In genomic region chr7:157997080-157997440, GRCh38 we compare ENCODE assay signal across 34 cellular contexts.
"Had no signal": no experiment of that assay in that cellular context is flagged by ENCODE, and none has a peak within 500 bp of the region (broad histone marks: within the 10 kb centered on the region; RNA-seq: fewer than 3 reads in every experiment).

No MANE protein-coding gene starts in this region.

- FAIRE-seq: astrocyte, RCC 7860 had no signal

- H3K9me3 ChIP-seq: body of pancreas, breast epithelium had no signal

- H3K36me3 Mint-ChIP-seq: activated CD8-positive, alpha-beta memory T cell treated with anti-CD3 and anti-CD28 coated beads, Interleukin-2, amount 10 ng/mL, durations not matched to agents 7 days and 5 days; activated naive CD4-positive, alpha-beta T cell treated with anti-CD3 and anti-CD28 coated beads, Interleukin-2, amount 50 U/mL, for 24 hours; activated naive CD8-positive, alpha-beta T cell treated with anti-CD3 and anti-CD28 coated beads, Interleukin-2, amount 10 ng/mL, durations not matched to agents 7 days and 5 days had no signal

- H3K4me1 ChIP-seq: body of pancreas, breast epithelium had no signal

- H3K4me1 Mint-ChIP-seq: activated CD4-positive, alpha-beta memory T cell treated with anti-CD3 and anti-CD28 coated beads, Interleukin-2, amount 10 ng/mL, durations not matched to agents 7 days and 5 days; activated CD8-positive, alpha-beta memory T cell treated with anti-CD3 and anti-CD28 coated beads, Interleukin-2, amount 10 ng/mL, durations not matched to agents 7 days and 5 days; activated naive CD4-positive, alpha-beta T cell treated with anti-CD3 and anti-CD28 coated beads, Interleukin-2, amount 50 U/mL, for 24 hours; activated naive CD8-positive, alpha-beta T cell treated with anti-CD3 and anti-CD28 coated beads, Interleukin-2, amount 10 ng/mL, durations not matched to agents 7 days and 5 days had no signal

- H3K27me3 ChIP-seq: body of pancreas, breast epithelium had no signal

- H3K36me3 ChIP-seq: breast epithelium had no signal

- DNase-seq: activated CD4-positive, alpha-beta memory T cell treated with anti-CD3 and anti-CD28 coated beads, Interleukin-2, amount 10 ng/mL, durations not matched to agents 7 days and 5 days; activated CD4-positive, alpha-beta T cell treated with anti-CD3 and anti-CD28 coated beads for 1 hour; activated CD4-positive, alpha-beta T cell treated with anti-CD3 and anti-CD28 coated beads for 48 hours; activated CD4-positive, CD25-positive, alpha-beta regulatory T cell; activated CD8-positive, alpha-beta memory T cell treated with anti-CD3 and anti-CD28 coated beads for 24 hours; activated CD8-positive, alpha-beta memory T cell treated with anti-CD3 and anti-CD28 coated beads, Interleukin-2, amount 10 ng/mL, durations not matched to agents 7 days and 5 days; activated CD8-positive, alpha-beta memory T cell treated with anti-CD3 and anti-CD28 coated beads, Interleukin-2, amount 50 U/mL, for 48 hours; activated gamma-delta T cell; activated naive CD4-positive, alpha-beta T cell treated with Interleukin-2 at 50 U/mL for 16 hours; activated naive CD8-positive, alpha-beta T cell treated with anti-CD3 and anti-CD28 coated beads, Interleukin-2, amount 10 ng/mL, durations not matched to agents 7 days and 5 days; activated T-cell treated with anti-CD3 and anti-CD28 coated beads, Interleukin-2, amount 50 U/mL, for 48 hours; body of pancreas; Karpas-422; KBM-7; NCI-H1105; NCI-H1417 treated with DMSO at 0.1 percent for 48 hours; NCI-H2029; NCI-H345; NCI-H510A; NCI-H526; NCI-H748 treated with DMSO at 0.1 percent for 48 hours; NK-92 treated with Interleukin-12 subunit alpha and Interleukin-12 subunit beta, amount 100 ng/mL, for 24 hours; PC-9; Right ventricle myocardium superior; SW 1271; T-helper 1 cell; T-helper 2 cell; T-helper 9 cell had no signal

- H3K27ac ChIP-seq: body of pancreas, breast epithelium, PC-9, RWPE1, VCaP had no signal

- H3K4me3 Mint-ChIP-seq: activated CD4-positive, alpha-beta memory T cell treated with anti-CD3 and anti-CD28 coated beads, Interleukin-2, amount 10 ng/mL, durations not matched to agents 7 days and 5 days; activated CD8-positive, alpha-beta memory T cell treated with anti-CD3 and anti-CD28 coated beads, Interleukin-2, amount 10 ng/mL, durations not matched to agents 7 days and 5 days; activated naive CD4-positive, alpha-beta T cell treated with anti-CD3 and anti-CD28 coated beads, Interleukin-2, amount 50 U/mL, for 24 hours; activated naive CD8-positive, alpha-beta T cell treated with anti-CD3 and anti-CD28 coated beads, Interleukin-2, amount 10 ng/mL, durations not matched to agents 7 days and 5 days had no signal

- H3K4me3 ChIP-seq: body of pancreas, breast epithelium, PC-9 had no signal

- ATAC-seq: activated CD8-positive, alpha-beta memory T cell treated with anti-CD3 and anti-CD28 coated beads, Interleukin-2, amount 10 ng/mL, durations not matched to agents 7 days and 5 days; body of pancreas had no signal

- H2AFZ ChIP-seq: PC-9 had no signal

- H3K9me3 Mint-ChIP-seq: activated naive CD4-positive, alpha-beta T cell treated with anti-CD3 and anti-CD28 coated beads, Interleukin-2, amount 50 U/mL, for 24 hours; activated naive CD8-positive, alpha-beta T cell treated with anti-CD3 and anti-CD28 coated beads, Interleukin-2, amount 10 ng/mL, durations not matched to agents 7 days and 5 days had no signal

- H3K27ac Mint-ChIP-seq: activated CD4-positive, alpha-beta memory T cell treated with anti-CD3 and anti-CD28 coated beads, Interleukin-2, amount 10 ng/mL, durations not matched to agents 7 days and 5 days; activated CD8-positive, alpha-beta memory T cell treated with anti-CD3 and anti-CD28 coated beads, Interleukin-2, amount 10 ng/mL, durations not matched to agents 7 days and 5 days; activated naive CD4-positive, alpha-beta T cell treated with anti-CD3 and anti-CD28 coated beads, Interleukin-2, amount 50 U/mL, for 24 hours; activated naive CD8-positive, alpha-beta T cell treated with anti-CD3 and anti-CD28 coated beads, Interleukin-2, amount 10 ng/mL, durations not matched to agents 7 days and 5 days had no signal

- H3K4me2 ChIP-seq: PC-9 had no signal
